Comparison of ENCODE assay signal across 19 cellular contexts in genomic region chr3:59503441-59503840, GRCh38.
"Had no signal": no experiment of that assay in that cellular context is flagged by ENCODE, and none has a peak within 500 bp of the region (broad histone marks: within the 10 kb centered on the region; RNA-seq: fewer than 3 reads in every experiment).

No MANE protein-coding gene starts in this region.

- H3K4me1 Mint-ChIP-seq: stimulated activated memory B cell treated with anti-CD40 and anti-IgM and Interleukin-4, amounts not matched to agents 10 μg/mL and 1 μg/mL and 100 μg/mL, for 72 hours had no signal

- H3K4me3 ChIP-seq: heart left ventricle, lung, psoas muscle, right lobe of liver, spleen, tibial artery, upper lobe of right lung, vagina had no signal

- H3K36me3 ChIP-seq: heart left ventricle, right lobe of liver, spleen, tibial artery, upper lobe of right lung, vagina had no signal

- H3K36me3 Mint-ChIP-seq: natural killer cell treated with Interleukin-12 subunit alpha and Interleukin-12 subunit beta and Interleukin-15 and Interleukin-18, amount 100 ng/mL, for 72 hours; stimulated activated memory B cell treated with anti-CD40 and anti-IgM and Interleukin-4, amounts not matched to agents 10 μg/mL and 1 μg/mL and 100 μg/mL, for 72 hours had no signal

- H3K27me3 Mint-ChIP-seq: stimulated activated memory B cell treated with anti-CD40 and anti-IgM and Interleukin-4, amounts not matched to agents 10 μg/mL and 1 μg/mL and 100 μg/mL, for 72 hours; stimulated activated naive CD8-positive, alpha-beta T cell treated with anti-CD3 and anti-CD28 coated beads, Interleukin-15, Interleukin-2, amounts not matched to agents 100 ng/mL and 50 ng/mL, for 24 hours had no signal

- H3K27ac Mint-ChIP-seq: natural killer cell treated with Interleukin-12 subunit alpha and Interleukin-12 subunit beta and Interleukin-15 and Interleukin-18, amount 100 ng/mL, for 72 hours; stimulated activated memory B cell treated with anti-CD40 and anti-IgM and Interleukin-4, amounts not matched to agents 10 μg/mL and 1 μg/mL and 100 μg/mL, for 72 hours; stimulated activated naive CD8-positive, alpha-beta T cell treated with anti-CD3 and anti-CD28 coated beads, Interleukin-15, Interleukin-2, amounts not matched to agents 100 ng/mL and 50 ng/mL, for 24 hours had no signal

- DNase-seq: effector memory CD4-positive, alpha-beta T cell; heart left ventricle; hippocampal formation; left colon; left ventricle myocardium superior; midbrain; psoas muscle; retina; right lobe of liver; spleen; tibial artery; upper lobe of right lung had no signal

- H3K4me1 ChIP-seq: heart left ventricle, psoas muscle, right lobe of liver, spleen, tibial artery, upper lobe of right lung, vagina had no signal

- H3K27me3 ChIP-seq: heart left ventricle, right lobe of liver, spleen, tibial artery, upper lobe of right lung, vagina had no signal

- FAIRE-seq: frontal cortex had no signal

- H3K4me3 Mint-ChIP-seq: natural killer cell treated with Interleukin-12 subunit alpha and Interleukin-12 subunit beta and Interleukin-15 and Interleukin-18, amount 100 ng/mL, for 72 hours; stimulated activated memory B cell treated with anti-CD40 and anti-IgM and Interleukin-4, amounts not matched to agents 10 μg/mL and 1 μg/mL and 100 μg/mL, for 72 hours; stimulated activated naive CD8-positive, alpha-beta T cell treated with anti-CD3 and anti-CD28 coated beads, Interleukin-15, Interleukin-2, amounts not matched to agents 100 ng/mL and 50 ng/mL, for 24 hours had no signal

- ATAC-seq: esophagus mucosa; heart left ventricle; left colon; left ventricle myocardium superior; psoas muscle; right lobe of liver; stimulated activated memory B cell treated with anti-CD40 and anti-IgM and Interleukin-4, amounts not matched to agents 10 μg/mL and 1 μg/mL and 100 μg/mL, for 72 hours; upper lobe of right lung had no signal

- H3K27ac ChIP-seq: heart left ventricle, psoas muscle, right lobe of liver, spleen, tibial artery, upper lobe of right lung, vagina had no signal

- H3K9me3 Mint-ChIP-seq: natural killer cell treated with Interleukin-12 subunit alpha and Interleukin-12 subunit beta and Interleukin-15 and Interleukin-18, amount 100 ng/mL, for 72 hours; stimulated activated memory B cell treated with anti-CD40 and anti-IgM and Interleukin-4, amounts not matched to agents 10 μg/mL and 1 μg/mL and 100 μg/mL, for 72 hours had no signal

- H3K9me3 ChIP-seq: heart left ventricle, psoas muscle, right lobe of liver, tibial artery, upper lobe of right lung, vagina had no signal
